Comparison of ENCODE assay signal across 8 cellular contexts in the genomic region with DNA sequence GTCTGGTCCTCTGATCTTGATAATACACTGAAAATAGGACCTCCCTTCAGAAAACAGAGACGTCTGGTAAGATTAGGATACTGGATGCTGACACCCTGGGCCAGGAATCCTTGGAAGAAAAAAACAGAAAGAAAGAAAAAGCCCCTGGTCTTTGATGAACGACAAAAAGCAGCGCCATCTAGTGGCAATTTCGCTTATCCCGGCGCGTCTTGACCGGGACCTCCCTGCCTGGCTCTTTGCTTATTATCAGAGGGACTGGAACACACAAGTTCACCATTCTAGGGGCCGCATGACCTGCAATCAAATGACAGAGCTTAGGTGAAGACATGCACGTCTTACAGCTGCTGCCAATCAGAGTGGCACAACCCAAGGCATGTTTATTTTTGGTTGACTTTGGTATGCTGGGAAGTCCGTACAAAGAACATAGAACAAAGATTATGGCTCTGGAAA.
DNase-seq lines count a peak whose midpoint lies in the region; ATAC-seq and TF ChIP-seq lines count a peak whose summit lies in the region.

No MANE protein-coding gene starts in this region.

- no peak overlapping the region for H3K56ac ChIP-seq in IMR-90 (ENCODE audit: extremely low read depth, insufficient read depth, low read length)

- WGBS in IMR-90 (ENCODE audit: extremely low coverage in 2 of 2, insufficient read length in 1 of 2), 2 experiments: 0% methylated on average over 2 of the region's 11 CpGs; no CpG with 5 or more reads in 1 of the 2 experiments
- 13 to 16% (median 14%) methylated on average over 11 of the region's 11 CpGs for WGBS in spleen, 5 donors

- no peak overlapping the region for H2AK5ac ChIP-seq in IMR-90 (ENCODE audit: low read depth, low read length)

- H4K20me1 ChIP-seq in IMR-90 (ENCODE audit: insufficient read depth, low read length): no peaks in the 10 kb centered on the region

- H3K9me1 ChIP-seq in IMR-90 (ENCODE audit: insufficient read depth, low read length): no peaks in the 10 kb centered on the region

- no peak overlapping the region for H2BK15ac ChIP-seq in IMR-90 (ENCODE audit: low read depth, low read length)

- TF ChIP-seq CTCF in AG10803 (conservative IDR thresholded peaks at IDR 0.05; ENCODE audit: low read length): peak; percentile 78
- TF ChIP-seq CTCF in IMR-90 (conservative IDR thresholded peaks at IDR 0.05; ENCODE audit: low read depth, low read length): peak; percentile 73
- peak in 10 of 11 experiments; percentile 17 to 79 (median 58) for TF ChIP-seq CTCF in spleen (IDR thresholded peaks at IDR 0.05 in 8 of 11, conservative IDR thresholded peaks at IDR 0.05 in 3 of 11)

- DNase-seq in AG10803 (ENCODE audit: low read depth): peak; percentile 59
- peak; percentile 69 for DNase-seq in IMR-90
- peak; percentile 5 for DNase-seq in OCI-M2 (lab: John Stamatoyannopoulos, UW; ENCODE audit: unreplicated experiment)
- peak; percentile 74 for DNase-seq in amniotic stem cell (lab: John Stamatoyannopoulos, UW)
- DNase-seq in hippocampal formation (lab: John Stamatoyannopoulos, UW): peak; percentile 64 to 69
- DNase-seq in spleen: no peak
- DNase-seq in effector memory CD4-positive, alpha-beta T cell: no peak

- intact Hi-C loops in IMR-90 (cut with micrococcal nuclease): loop anchor here (1.0 to 10.0 kb wide), 6 partner anchors 108 to 1727 kb away; a partner anchor contains a TSS
- intact Hi-C loops in spleen (cut with DNase I; ENCODE audit: low total_unique reads): no loop called here

- no peak overlapping the region for H3K4ac ChIP-seq in IMR-90 (ENCODE audit: low read depth, low read length)

- H3K79me1 ChIP-seq in IMR-90 (ENCODE audit: low read depth in 1 of 2, low read length in 2 of 2): no peaks in the 10 kb centered on the region

- H3K4me1 ChIP-seq in IMR-90 (ENCODE audit: control insufficient read depth, insufficient read depth, low read length) (no peaks in the 10 kb centered on the region; the same call in 1 of the 2 replicates), spleen (peaks cover 3 to 27% (median 14%) of the 10 kb centered on the region in 6 donors)
- H3K4me1 ChIP-seq in effector memory CD4-positive, alpha-beta T cell (ENCODE audit: control insufficient read depth, insufficient read depth, low read length, poor library complexity, severe bottlenecking): no peaks in the 10 kb centered on the region

- in situ Hi-C loops in IMR-90 (cut with MboI; ENCODE audit: low sequenced_read_pairs): loop anchor here (10.0 to 25.0 kb wide), 3 partner anchors 214 to 1392 kb away; no protein-coding TSS in a partner anchor

- dilution Hi-C loops in IMR-90 (cut with HindIII; ENCODE audit: low sequenced_read_pairs, unreplicated experiment): loop anchor here (25.0 kb wide), 1 partner anchor 992 kb away; no protein-coding TSS in a partner anchor

- no peak overlapping the region for H3K23ac ChIP-seq in IMR-90 (ENCODE audit: low read depth, low read length)

- H3K27ac ChIP-seq in IMR-90 (ENCODE audit: insufficient read depth, low read length) (no peak overlapping the region), spleen (no peak overlapping the region)
- H3K27ac ChIP-seq in effector memory CD4-positive, alpha-beta T cell (ENCODE audit: insufficient read depth, low read length, poor library complexity, severe bottlenecking): no peak overlapping the region

- H3K27me3 ChIP-seq in IMR-90 (ENCODE audit: control insufficient read depth, insufficient read depth, low read length) (peaks cover 25% of the 10 kb centered on the region), spleen (replicated peaks in 1 of 7) (peaks cover 0 to 16% (median 0%) of the 10 kb centered on the region in 7 donors)
- no peaks in the 10 kb centered on the region for H3K27me3 ChIP-seq in effector memory CD4-positive, alpha-beta T cell (replicated peaks; ENCODE audit: control insufficient read depth, insufficient read depth, low read length, poor library complexity, severe bottlenecking)

- H3K4me2 ChIP-seq in IMR-90 (ENCODE audit: low read depth, low read length): no peak overlapping the region

- peak overlapping the region; percentile 40 for H2AFZ ChIP-seq in IMR-90 (replicated peaks; ENCODE audit: low read length, poor library complexity)

- POLR2A ChIA-PET in IMR-90 (lab: Charles Lee; ENCODE audit: unreplicated experiment): no interaction called here

- H3K36me3 ChIP-seq in IMR-90 (ENCODE audit: control insufficient read depth, insufficient read depth, low read length) (no peaks in the 10 kb centered on the region), spleen (no peaks in the 10 kb centered on the region)
- H3K36me3 ChIP-seq in effector memory CD4-positive, alpha-beta T cell (ENCODE audit: control insufficient read depth, insufficient read depth, low read length): no peaks in the 10 kb centered on the region

- peak; percentile 71 for ATAC-seq in GM18511 (IDR thresholded peaks at IDR 0.05; ENCODE audit: unreplicated experiment)
- ATAC-seq in IMR-90 (ENCODE audit: low read depth): peak; percentile 62

- no peak overlapping the region for H3K9ac ChIP-seq in IMR-90 (ENCODE audit: low read depth, low read length)

- H4K91ac ChIP-seq in IMR-90 (ENCODE audit: insufficient read depth, low read depth, low read length): no peak overlapping the region

- CTCF ChIA-PET in IMR-90 (lab: Yijun Ruan, JAX): interaction anchor here (0.6 to 0.9 kb wide), 3 partner anchors 60 to 1001 kb away, joined by 3 read pairs; no protein-coding TSS in a partner anchor

- H4K5ac ChIP-seq in IMR-90 (ENCODE audit: low read depth, low read length): no peak overlapping the region

- TF ChIP-seq POLR2A in IMR-90 (IDR thresholded peaks at IDR 0.05; ENCODE audit: low read depth, low read length): no peak
- TF ChIP-seq POLR2A in spleen (IDR thresholded peaks at IDR 0.05): no peak

- TF ChIP-seq RAD21 in IMR-90 (IDR thresholded peaks at IDR 0.05; ENCODE audit: low read length): peak; percentile 63

- H3K9me3 ChIP-seq in IMR-90 (ENCODE audit: control insufficient read depth, insufficient read depth, low read length) (peaks cover 5% of the 10 kb centered on the region; the same call in 1 of the 2 replicates), spleen (no peaks in the 10 kb centered on the region)
- no peaks in the 10 kb centered on the region for H3K9me3 ChIP-seq in effector memory CD4-positive, alpha-beta T cell (ENCODE audit: control insufficient read depth, low read length)

- BruUV-seq in IMR-90 (replicated peaks; lab: Mats Ljungman, UMichigan): no TSS peak

- H3K4me3 ChIP-seq in AG10803 (ENCODE audit: low read length) (no peak overlapping the region), IMR-90 (ENCODE audit: insufficient read depth, low read depth, low read length) (no peak overlapping the region), spleen (no peak overlapping the region)
- H3K4me3 ChIP-seq in effector memory CD4-positive, alpha-beta T cell (ENCODE audit: insufficient read depth, low read depth, low read length, poor library complexity, severe bottlenecking): no peak overlapping the region

- no peak overlapping the region for H2BK5ac ChIP-seq in IMR-90 (ENCODE audit: low read depth, low read length, poor library complexity, severe bottlenecking)

- no peak overlapping the region for H4K8ac ChIP-seq in IMR-90 (ENCODE audit: low read depth in 2 of 2, low read length in 2 of 2)

- no peak overlapping the region for H2BK20ac ChIP-seq in IMR-90 (ENCODE audit: low read depth, low read length)

- H3K14ac ChIP-seq in IMR-90 (replicated peaks; ENCODE audit: low read depth, low read length): no peak overlapping the region

- H3K18ac ChIP-seq in IMR-90 (ENCODE audit: low read depth, low read length): no peak overlapping the region

- no peak overlapping the region for H2AK9ac ChIP-seq in IMR-90 (replicated peaks; ENCODE audit: low read depth, low read length, poor library complexity)

- no peak overlapping the region for H2BK120ac ChIP-seq in IMR-90 (ENCODE audit: low read depth, low read length)

TF ChIP-seq in IMR-90, 13 proteins besides CTCF, POLR2A, EP300 and RAD21:
- no peak for TF ChIP-seq MAZ (IDR thresholded peaks at IDR 0.05; ENCODE audit: borderline replicate concordance, low read depth, low read length)
- peak; percentile 70 for TF ChIP-seq SMC3 (IDR thresholded peaks at IDR 0.05; ENCODE audit: low read depth, low read length)
- TF ChIP-seq CEBPB (IDR thresholded peaks at IDR 0.05; ENCODE audit: low read depth, low read length): no peak
TF ChIP-seq in IMR-90: peak in this region for 1.

Comparison
In these comparisons a context has a peak if more than half of its experiments do, and no peak if none do; other contexts are left out.
1. DNase-seq: peak in AG10803 (single experiment), IMR-90 (single experiment), OCI-M2 (single experiment), amniotic stem cell (single experiment) and hippocampal formation (2 of 2); none in spleen (single experiment) and effector memory CD4-positive, alpha-beta T cell (0 of 3).
2. Peak in every context shown above with its lines, with median percentiles within 50 percentile points of each other: CTCF ChIP-seq.